ENCODE assay signal across 28 cellular contexts in the genomic region with DNA sequence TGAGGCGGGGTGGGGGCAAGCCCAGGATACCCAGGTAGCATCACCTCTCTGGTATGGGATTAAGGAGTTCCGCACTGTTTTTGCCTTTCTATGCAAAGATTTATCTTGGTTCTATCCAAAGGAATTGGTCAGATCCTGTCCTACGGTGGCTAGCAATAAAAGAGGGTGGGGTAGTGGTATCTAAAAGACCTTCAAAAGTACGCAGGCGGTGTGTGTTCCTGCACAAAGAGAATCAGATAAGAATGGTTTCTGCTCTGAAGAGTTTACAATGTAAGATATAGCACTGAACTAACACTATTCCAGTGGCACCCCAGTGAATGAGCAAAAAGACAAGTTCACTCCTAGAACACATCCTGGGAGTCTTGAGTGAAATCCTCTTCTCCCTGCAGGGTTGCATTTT. TPM values are rescaled to one million over a fixed set of nuclear protein-coding genes. Genes with fewer than 3 reads are reported as not detected.
DNase-seq lines count a peak whose midpoint lies in the region; ATAC-seq and TF ChIP-seq lines count a peak whose summit lies in the region.
"Had no signal": no experiment of that assay in that cellular context is flagged by ENCODE, and none has a peak within 500 bp of the region (broad histone marks: within the 10 kb centered on the region; RNA-seq: fewer than 3 reads in every experiment).

No MANE protein-coding gene starts in this region.

- TF ChIP-seq POLR2A in gastrocnemius medialis (IDR thresholded peaks at IDR 0.05): no peak

- peaks cover under 1% of the 10 kb centered on the region for H3K27me3 Mint-ChIP-seq in brain
- H3K27me3 Mint-ChIP-seq: CD8-positive, alpha-beta memory T cell had no signal

- peaks cover 21% of the 10 kb centered on the region for H3K36me3 Mint-ChIP-seq in brain

- H3K9me3 ChIP-seq in mucosa of descending colon: no peaks in the 10 kb centered on the region
- H3K9me3 ChIP-seq in gastrocnemius medialis: no peaks in the 10 kb centered on the region
- H3K9me3 ChIP-seq in ascending aorta: no peaks in the 10 kb centered on the region
- H3K9me3 ChIP-seq: BE2C had no signal

- ATAC-seq in Right ventricle myocardium inferior (peak; percentile 17), left ventricle myocardium superior (no peak), mucosa of descending colon (peak; percentile 77), gastrocnemius medialis (no peak), HG02759 (IDR thresholded peaks at IDR 0.05; ENCODE audit: unreplicated experiment) (no peak)
- ATAC-seq: K562, PC-3 had no signal

- no peak for TF ChIP-seq CTCF in brain (conservative IDR thresholded peaks at IDR 0.05)
- no peak for TF ChIP-seq CTCF in mucosa of descending colon (IDR thresholded peaks at IDR 0.05)
- TF ChIP-seq CTCF in gastrocnemius medialis (IDR thresholded peaks at IDR 0.05 in 4 of 5, conservative IDR thresholded peaks at IDR 0.05 in 1 of 5): no peak
- no peak for TF ChIP-seq CTCF in ascending aorta (IDR thresholded peaks at IDR 0.05)

- H3K9me3 Mint-ChIP-seq in brain: no peaks in the 10 kb centered on the region
- H3K9me3 Mint-ChIP-seq: CD14-positive monocyte; CD8-positive, alpha-beta memory T cell had no signal

- H3K27ac ChIP-seq in gastrocnemius medialis (peak overlapping the region; percentile 95 to 97 (median 96)), ascending aorta (no peak overlapping the region)

- H3K27me3 ChIP-seq in gastrocnemius medialis (no peaks in the 10 kb centered on the region), ascending aorta (no peaks in the 10 kb centered on the region)
- H3K27me3 ChIP-seq: BE2C had no signal

- H3K36me3 ChIP-seq in mucosa of descending colon (ENCODE audit: low read depth): no peaks in the 10 kb centered on the region
- H3K36me3 ChIP-seq in gastrocnemius medialis: no peaks in the 10 kb centered on the region
- H3K36me3 ChIP-seq in ascending aorta: peaks cover 32 to 53% of the 10 kb centered on the region in 2 donors

- H3K4me1 ChIP-seq in mucosa of descending colon (ENCODE audit: low read depth) (peaks cover 58% of the 10 kb centered on the region), gastrocnemius medialis (peaks cover 91 to 95% of the 10 kb centered on the region in 2 donors), ascending aorta (no peaks in the 10 kb centered on the region)

- H3K4me3 ChIP-seq in mucosa of descending colon (no peak overlapping the region), gastrocnemius medialis (no peak overlapping the region), ascending aorta (no peak overlapping the region)
- H3K4me3 ChIP-seq: K562 had no signal

- H3K4me1 Mint-ChIP-seq in brain: peaks cover 59% of the 10 kb centered on the region

- peak overlapping the region in 1 of 5 experiments; percentile 12 for H3K4me3 Mint-ChIP-seq in brain
- H3K4me3 Mint-ChIP-seq: CD14-positive monocyte; CD8-positive, alpha-beta memory T cell had no signal

- intact Hi-C loops in Right ventricle myocardium inferior (cut with DNase I) (no loop called here), left ventricle myocardium superior (cut with micrococcal nuclease) (no loop called here), mucosa of descending colon (cut with DNase I, micrococcal nuclease) (no loop called here), gastrocnemius medialis (cut with DNase I; ENCODE audit: low total_unique reads) (no loop called here), ascending aorta (cut with DNase I) (no loop called here)

- in situ Hi-C loops in gastrocnemius medialis (cut with MboI; ENCODE audit: low sequenced_read_pairs in 4 of 4): no loop called here

- H3K27ac Mint-ChIP-seq in brain: peak overlapping the region in 4 of 5 experiments; percentile 33 to 88 (median 64)

- no peak for DNase-seq in Right ventricle myocardium inferior (ENCODE audit: missing footprints)
- no peak for DNase-seq in left ventricle myocardium superior
- peak in 1 of 3 donors; percentile 65 for DNase-seq in mucosa of descending colon
- no peak for DNase-seq in gastrocnemius medialis
- no peak for DNase-seq in ascending aorta (ENCODE audit: low spot score in 2 of 2)
- no peak for DNase-seq in NAMALWA (ENCODE audit: low spot score)
- DNase-seq: 8988T; ACHN; BE2C; Calu3; CD8-positive, alpha-beta memory T cell; DMS79 treated with DMSO at 0.1 percent for 48 hours; GF-D8; Kasumi-1; NCI-H1105; NCI-H146; NCI-H1930; NCI-H2107; NCI-H446; NCI-H526; NCI-H82; NK-92 treated with Interleukin-12 subunit alpha and Interleukin-12 subunit beta, amount 100 ng/mL, for 24 hours; PC-3 had no signal

RNA-seq across cellular contexts. Expression of gene MRPS18A, which starts 6.3 kb away (rescaled TPM):
- total RNA-seq in Right ventricle myocardium inferior: 43.1 TPM
- 46.0 TPM for total RNA-seq in left ventricle myocardium superior
- polyA plus RNA-seq in brain (ENCODE audit: insufficient read depth, low read depth, low replicate concordance): 89.2 TPM
- total RNA-seq in mucosa of descending colon: 10 to 100 TPM; 36.9 to 65.7 (median 61.9) TPM
- 100 to 1,000 TPM; 161 to 171 (median 168) TPM for total RNA-seq in gastrocnemius medialis
- total RNA-seq in ascending aorta: 29.8 TPM

RNA-seq across cellular contexts. Expression of gene RSPH9, which starts 36.5 kb away (rescaled TPM):
- total RNA-seq in Right ventricle myocardium inferior (0.11 TPM), left ventricle myocardium superior (0.15 TPM), mucosa of descending colon (under 1 TPM in 1 of 3 donors, not detected in 2; 0.12 TPM), gastrocnemius medialis (under 1 TPM in 1 of 4 donors, not detected in 3; 0.09 TPM), ascending aorta (not detected)
- 4.1 TPM for polyA plus RNA-seq in brain (ENCODE audit: insufficient read depth, low read depth, low replicate concordance)
- total RNA-seq: CD8-positive, alpha-beta memory T cell; H4; PC-3 had no signal

RNA-seq across cellular contexts. Expression of gene MAD2L1BP, which starts 45.7 kb away (rescaled TPM):
- 26.7 TPM for total RNA-seq in Right ventricle myocardium inferior
- total RNA-seq in left ventricle myocardium superior: 28.3 TPM
- polyA plus RNA-seq in brain (ENCODE audit: insufficient read depth, low read depth, low replicate concordance): 32.9 TPM
- total RNA-seq in mucosa of descending colon: 10 to 100 TPM; 25.7 to 51.4 (median 41.4) TPM
- 10 to 100 TPM; 25.1 to 55.4 (median 25.2) TPM for total RNA-seq in gastrocnemius medialis
- total RNA-seq in ascending aorta: 15.0 TPM

RNA-seq across cellular contexts. Expression of gene GTPBP2, which starts 52.2 kb away (rescaled TPM):
- total RNA-seq in Right ventricle myocardium inferior (23.9 TPM), left ventricle myocardium superior (23.6 TPM), mucosa of descending colon (100 to 1,000 TPM in 1 of 3 donors, 10 to 100 TPM in 2; 61.1 to 100 (median 82.1) TPM), gastrocnemius medialis (10 to 100 TPM; 25.0 to 39.4 (median 27.1) TPM), ascending aorta (30.7 TPM)
- polyA plus RNA-seq in brain (ENCODE audit: insufficient read depth, low read depth, low replicate concordance): 57.8 TPM

Comparison
In these comparisons a context has a peak if more than half of its experiments do, and no peak if none do; other contexts are left out.
1. ATAC-seq: peak in Right ventricle myocardium inferior (single experiment) and mucosa of descending colon (single experiment); none in left ventricle myocardium superior (single experiment), gastrocnemius medialis (0 of 2) and HG02759 (single experiment).
2. H3K27ac ChIP-seq: peak in gastrocnemius medialis (4 of 4); none in ascending aorta (0 of 2).